In the genomic region with DNA sequence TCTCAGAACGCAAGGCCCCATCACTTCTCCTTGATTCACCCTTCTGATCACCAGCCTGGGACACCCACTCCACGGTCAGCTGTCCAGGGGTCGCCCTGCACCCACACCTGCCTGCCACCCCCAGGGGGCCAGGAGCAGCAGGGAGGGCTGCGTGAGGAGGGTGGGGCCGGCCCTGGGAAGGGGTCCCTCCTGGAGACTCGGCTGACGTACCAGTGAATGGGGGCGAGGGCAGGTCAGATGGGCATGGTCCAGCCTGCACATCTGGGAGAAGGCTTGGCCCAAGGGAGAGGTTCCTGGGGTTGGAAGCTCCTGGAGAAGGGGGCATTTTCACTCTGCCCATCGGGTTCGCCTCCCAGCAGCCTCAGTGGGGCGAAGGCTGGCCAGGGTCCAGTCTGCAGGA, we compare ENCODE assay signal across 21 cellular contexts.
"Had no signal": no experiment of that assay in that cellular context is flagged by ENCODE, and none has a peak within 500 bp of the region (broad histone marks: within the 10 kb centered on the region; RNA-seq: fewer than 3 reads in every experiment).

No MANE protein-coding gene starts in this region.

- H3K27ac ChIP-seq: breast epithelium, epithelial cell of prostate, gastrocnemius medialis, heart right ventricle, psoas muscle, SK-N-MC, uterus had no signal

- H3K4me1 Mint-ChIP-seq: naive thymus-derived CD8-positive, alpha-beta T cell; T-cell had no signal

- H3K36me3 Mint-ChIP-seq: T-cell had no signal

- H3K27me3 ChIP-seq: breast epithelium, thyroid gland, uterus had no signal

- DNase-seq: activated CD4-positive, alpha-beta T cell treated with anti-CD3 and anti-CD28 coated beads, Interleukin-2, amount 50 U/mL, for 1 hour; activated T-cell treated with anti-CD3 and anti-CD28 coated beads, Interleukin-2, amount 50 U/mL, for 1 hour; anterior cingulate cortex; left colon; nucleus accumbens; stimulated activated CD4-positive, alpha-beta T cell treated with anti-CD3 and anti-CD28 coated beads, Interleukin-2, amount 100 ng/mL, for 48 hours; stimulated activated naive B cell treated with anti-CD40 and anti-IgM and Interleukin-4, amounts not matched to agents 10 μg/mL and 1 μg/mL and 100 μg/mL, for 72 hours; T1000 had no signal

- ATAC-seq: activated CD4-positive, CD25-positive, alpha-beta regulatory T cell treated with anti-CD3 and anti-CD28 coated beads, Interleukin-2, amount 50 U/mL, for 24 hours; naive thymus-derived CD8-positive, alpha-beta T cell; stimulated activated naive B cell treated with anti-CD40 and anti-IgM and Interleukin-4, amounts not matched to agents 10 μg/mL and 1 μg/mL and 100 μg/mL, for 72 hours; T-cell had no signal

- H3K9me3 ChIP-seq: breast epithelium, gastrocnemius medialis, psoas muscle, thyroid gland, uterus had no signal

- H3K4me3 ChIP-seq: breast epithelium, gastrocnemius medialis, psoas muscle, SK-N-MC, thyroid gland, uterus had no signal

- H3K36me3 ChIP-seq: gastrocnemius medialis, uterus had no signal

- H3K9me3 Mint-ChIP-seq: activated T-helper 2 cell treated with anti-CD3 and anti-CD28 coated beads, Interferon-gamma antibody, Interleukin-2, Interleukin-4, amounts not matched to agents 10 μg/mL and 5 μg/mL and 100 μg/mL, durations not matched to agents 14 hours and 24 hours and 36 hours; stimulated activated naive B cell treated with anti-CD40 and anti-IgM and Interleukin-4, amounts not matched to agents 10 μg/mL and 1 μg/mL and 100 μg/mL, for 72 hours had no signal

- H3K4me1 ChIP-seq: breast epithelium, gastrocnemius medialis, psoas muscle, uterus had no signal

- H3K4me3 Mint-ChIP-seq: activated naive CD8-positive, alpha-beta T cell; naive thymus-derived CD8-positive, alpha-beta T cell; stimulated activated naive B cell treated with anti-CD40 and anti-IgM and Interleukin-4, amounts not matched to agents 10 μg/mL and 1 μg/mL and 100 μg/mL, for 72 hours; T-cell had no signal

- H3K27ac Mint-ChIP-seq: activated naive CD8-positive, alpha-beta T cell; activated T-helper 2 cell treated with anti-CD3 and anti-CD28 coated beads, Interferon-gamma antibody, Interleukin-2, Interleukin-4, amounts not matched to agents 10 μg/mL and 5 μg/mL and 100 μg/mL, durations not matched to agents 14 hours and 24 hours and 36 hours; T-cell had no signal

- H3K27me3 Mint-ChIP-seq: stimulated activated naive B cell treated with anti-CD40 and anti-IgM and Interleukin-4, amounts not matched to agents 10 μg/mL and 1 μg/mL and 100 μg/mL, for 72 hours had no signal
